Comparison of ENCODE assay signal across 8 cellular contexts in genomic region chr11:118619444-118620205, GRCh38. TPM values are rescaled to one million over a fixed set of nuclear protein-coding genes. Genes with fewer than 3 reads are reported as not detected.
DNase-seq lines count a peak whose midpoint lies in the region; ATAC-seq and TF ChIP-seq lines count a peak whose summit lies in the region.

No MANE protein-coding gene starts in this region.

- no peaks in the 10 kb centered on the region for H3K9me3 ChIP-seq in right lobe of liver
- H3K9me3 ChIP-seq in upper lobe of right lung = no peaks in the 10 kb centered on the region

- peaks cover 16% of the 10 kb centered on the region for H3K27me3 Mint-ChIP-seq in stimulated activated naive CD8-positive, alpha-beta T cell treated with anti-CD3 and anti-CD28 coated beads, Interleukin-15, Interleukin-2, amounts not matched to agents 100 ng/mL and 50 ng/mL, for 24 hours
- peaks cover 27% of the 10 kb centered on the region for H3K27me3 Mint-ChIP-seq in stimulated activated naive CD8-positive, alpha-beta T cell treated with anti-CD3 and anti-CD28 coated beads, Interleukin-15, amount 100 ng/mL, for 72 hours

- H3K4me3 ChIP-seq in right lobe of liver (no peak overlapping the region), upper lobe of right lung (no peak overlapping the region)

- TF ChIP-seq CTCF in right lobe of liver (IDR thresholded peaks at IDR 0.05) (no peak), upper lobe of right lung (IDR thresholded peaks at IDR 0.05) (no peak)

- no peak for ATAC-seq in stimulated activated naive CD8-positive, alpha-beta T cell treated with anti-CD3 and anti-CD28 coated beads, Interleukin-15, amount 100 ng/mL, for 72 hours
- ATAC-seq in right lobe of liver = peak; percentile 25 to 57 (median 51)
- ATAC-seq in upper lobe of right lung = no peak

- TF ChIP-seq POLR2A in right lobe of liver (IDR thresholded peaks at IDR 0.05) = no peak

- H3K27me3 ChIP-seq in right lobe of liver (no peaks in the 10 kb centered on the region), upper lobe of right lung (no peaks in the 10 kb centered on the region)

- peak overlapping the region; percentile 5 for H3K27ac Mint-ChIP-seq in stimulated activated naive CD8-positive, alpha-beta T cell treated with anti-CD3 and anti-CD28 coated beads, Interleukin-15, Interleukin-2, amounts not matched to agents 100 ng/mL and 50 ng/mL, for 24 hours
- H3K27ac Mint-ChIP-seq in stimulated activated naive CD8-positive, alpha-beta T cell treated with anti-CD3 and anti-CD28 coated beads, Interleukin-15, amount 100 ng/mL, for 72 hours = no peak overlapping the region

- no peaks in the 10 kb centered on the region for H3K9me3 Mint-ChIP-seq in stimulated activated naive CD8-positive, alpha-beta T cell treated with anti-CD3 and anti-CD28 coated beads, Interleukin-15, Interleukin-2, amounts not matched to agents 100 ng/mL and 50 ng/mL, for 24 hours
- no peaks in the 10 kb centered on the region for H3K9me3 Mint-ChIP-seq in stimulated activated naive CD8-positive, alpha-beta T cell treated with anti-CD3 and anti-CD28 coated beads, Interleukin-15, amount 100 ng/mL, for 72 hours

- 47% methylated on average over 5 of the region's 6 CpGs for WGBS in right lobe of liver (ENCODE audit: insufficient coverage, low coverage, low lambda C conversion rate, missing lambda C conversion rate)

- H3K27ac ChIP-seq in right lobe of liver = peak overlapping the region; percentile 17 to 80 (median 52)
- peak overlapping the region; percentile 67 for H3K27ac ChIP-seq in upper lobe of right lung

- intact Hi-C loops in right lobe of liver (cut with DNase I) (no loop called here), upper lobe of right lung (cut with DNase I) (no loop called here)

- H3K4me1 Mint-ChIP-seq in stimulated activated naive CD8-positive, alpha-beta T cell treated with anti-CD3 and anti-CD28 coated beads, Interleukin-15, Interleukin-2, amounts not matched to agents 100 ng/mL and 50 ng/mL, for 24 hours (ENCODE audit: low read depth) = peaks cover 17% of the 10 kb centered on the region
- peaks cover 18% of the 10 kb centered on the region for H3K4me1 Mint-ChIP-seq in stimulated activated naive CD8-positive, alpha-beta T cell treated with anti-CD3 and anti-CD28 coated beads, Interleukin-15, amount 100 ng/mL, for 72 hours

- H3K36me3 ChIP-seq in right lobe of liver = no peaks in the 10 kb centered on the region
- H3K36me3 ChIP-seq in upper lobe of right lung = peaks cover 13% of the 10 kb centered on the region

- H3K36me3 Mint-ChIP-seq in stimulated activated naive CD8-positive, alpha-beta T cell treated with anti-CD3 and anti-CD28 coated beads, Interleukin-15, Interleukin-2, amounts not matched to agents 100 ng/mL and 50 ng/mL, for 24 hours (ENCODE audit: low read depth) = no peaks in the 10 kb centered on the region

- H3K4me1 ChIP-seq in right lobe of liver (no peaks in the 10 kb centered on the region), upper lobe of right lung (peaks cover 63% of the 10 kb centered on the region)

- H3K4me3 Mint-ChIP-seq in stimulated activated naive CD8-positive, alpha-beta T cell treated with anti-CD3 and anti-CD28 coated beads, Interleukin-15, Interleukin-2, amounts not matched to agents 100 ng/mL and 50 ng/mL, for 24 hours = no peak overlapping the region
- H3K4me3 Mint-ChIP-seq in stimulated activated naive CD8-positive, alpha-beta T cell treated with anti-CD3 and anti-CD28 coated beads, Interleukin-15, amount 100 ng/mL, for 72 hours = no peak overlapping the region

- DNase-seq in stimulated activated naive CD8-positive, alpha-beta T cell treated with anti-CD3 and anti-CD28 coated beads, Interleukin-15, amount 100 ng/mL, for 72 hours = no peak
- DNase-seq in cerebellar cortex (ENCODE audit: low spot score) = peak; percentile 84
- DNase-seq in right lobe of liver = no peak
- peak; percentile 13 for DNase-seq in upper lobe of right lung
- DNase-seq in activated effector memory CD4-positive, alpha-beta T cell treated with Interleukin-2 at 50 U/mL for 16 hours = no peak
- no peak for DNase-seq in NCI-H526 treated with DMSO at 0.1 percent for 48 hours (lab: John Stamatoyannopoulos, UW)
- DNase-seq in activated CD4-positive, alpha-beta T cell treated with anti-CD3 and anti-CD28 coated beads for 4 hours = no peak

RNA-seq across cellular contexts. Expression of gene PHLDB1, which starts 12.2 kb away (rescaled TPM):
- total RNA-seq in right lobe of liver (10 to 100 TPM in 1 of 6 experiments, 1 to 10 TPM in 5; 5.4 to 11.7 (median 6.3) TPM), upper lobe of right lung (79.6 TPM)

RNA-seq across cellular contexts. Expression of gene ARCN1, which starts 47.4 kb away (rescaled TPM):
- total RNA-seq in right lobe of liver (10 to 100 TPM; 58.3 to 91.7 (median 75.8) TPM), upper lobe of right lung (120 TPM)

RNA-seq across cellular contexts. Expression of gene IFT46, which starts 53.9 kb away (rescaled TPM):
- 1 to 10 TPM; 4.0 to 6.4 (median 5.2) TPM for total RNA-seq in right lobe of liver
- total RNA-seq in upper lobe of right lung = 18.2 TPM

RNA-seq across cellular contexts. Expression of gene TREH, which starts 59.8 kb away (rescaled TPM):
- 1 to 10 TPM in 4 of 6 experiments, not detected in 2; 2.1 to 5.1 (median 2.9) TPM for total RNA-seq in right lobe of liver
- 0.46 TPM for total RNA-seq in upper lobe of right lung

Comparison
In these comparisons a context has a peak if more than half of its experiments do, and no peak if none do; other contexts are left out.
1. ATAC-seq: peak in right lobe of liver (4 of 4); none in stimulated activated naive CD8-positive, alpha-beta T cell treated with anti-CD3 and anti-CD28 coated beads, Interleukin-15, amount 100 ng/mL, for 72 hours (single experiment) and upper lobe of right lung (single experiment).
2. DNase-seq: peak in cerebellar cortex (single experiment) and upper lobe of right lung (single experiment); none in stimulated activated naive CD8-positive, alpha-beta T cell treated with anti-CD3 and anti-CD28 coated beads, Interleukin-15, amount 100 ng/mL, for 72 hours (0 of 2), right lobe of liver (0 of 3), activated effector memory CD4-positive, alpha-beta T cell treated with Interleukin-2 at 50 U/mL for 16 hours (single experiment), NCI-H526 treated with DMSO at 0.1 percent for 48 hours (single experiment) and activated CD4-positive, alpha-beta T cell treated with anti-CD3 and anti-CD28 coated beads for 4 hours (0 of 2).